9 cellular contexts compared by ENCODE assay signal in genomic region chr12:106309671-106310313, GRCh38. TPM values are rescaled to one million over a fixed set of nuclear protein-coding genes. Genes with fewer than 3 reads are reported as not detected.
DNase-seq lines count a peak whose midpoint lies in the region; ATAC-seq and TF ChIP-seq lines count a peak whose summit lies in the region.
"Had no signal": no experiment of that assay in that cellular context is flagged by ENCODE, and none has a peak within 500 bp of the region (broad histone marks: within the 10 kb centered on the region; RNA-seq: fewer than 3 reads in every experiment).

No MANE protein-coding gene starts in this region.

- H3K4me3 ChIP-seq in right atrium auricular region, result no peak overlapping the region
- H3K4me3 ChIP-seq in skeletal muscle tissue (ENCODE audit: low read length in 3 of 3), result peak overlapping the region in 2 of 3 donors; percentile 0 to 5
- H3K4me3 ChIP-seq: thoracic aorta had no signal

- peaks cover 69% of the 10 kb centered on the region for H3K4me1 Mint-ChIP-seq in activated naive CD8-positive, alpha-beta T cell treated with anti-CD3 and anti-CD28 coated beads for 36 hours

- H3K27ac Mint-ChIP-seq in activated naive CD8-positive, alpha-beta T cell treated with anti-CD3 and anti-CD28 coated beads for 36 hours, result peak overlapping the region; percentile 14

- H3K27me3 Mint-ChIP-seq in activated naive CD8-positive, alpha-beta T cell treated with anti-CD3 and anti-CD28 coated beads for 36 hours, result no peaks in the 10 kb centered on the region

- DNase-seq in GM03348 (ENCODE audit: low spot score) (peak; percentile 82), right atrium auricular region (ENCODE audit: low spot score) (no peak), NCI-H69 (lab: John Stamatoyannopoulos, UW) (no peak), NCI-H146 treated with DMSO at 0.1 percent for 48 hours (lab: John Stamatoyannopoulos, UW; ENCODE audit: unreplicated experiment) (no peak)
- DNase-seq in activated naive CD8-positive, alpha-beta T cell treated with anti-CD3 and anti-CD28 coated beads for 36 hours, result no peak
- DNase-seq: NCI-H1436 treated with DMSO at 0.1 percent for 48 hours had no signal

- H3K36me3 ChIP-seq in right atrium auricular region (peaks cover 16% of the 10 kb centered on the region), skeletal muscle tissue (ENCODE audit: control insufficient read depth in 3 of 3, insufficient read depth in 3 of 3, low read length in 3 of 3) (peaks cover 3 to 16% (median 10%) of the 10 kb centered on the region in 3 donors)

- H3K9me3 Mint-ChIP-seq in activated naive CD8-positive, alpha-beta T cell treated with anti-CD3 and anti-CD28 coated beads for 36 hours, result no peaks in the 10 kb centered on the region

- peaks cover 2% of the 10 kb centered on the region for H3K36me3 Mint-ChIP-seq in activated naive CD8-positive, alpha-beta T cell treated with anti-CD3 and anti-CD28 coated beads for 36 hours

- H3K4me3 Mint-ChIP-seq in activated naive CD8-positive, alpha-beta T cell treated with anti-CD3 and anti-CD28 coated beads for 36 hours, result no peak overlapping the region

- H3K27ac ChIP-seq in right atrium auricular region, result peak overlapping the region; percentile 61 to 71
- H3K27ac ChIP-seq in skeletal muscle tissue (ENCODE audit: low read depth, low read length), result peak overlapping the region; percentile 54
- H3K27ac ChIP-seq: thoracic aorta had no signal

- ATAC-seq in GM21576 (IDR thresholded peaks at IDR 0.05; ENCODE audit: unreplicated experiment), result no peak

- peaks cover 0 to 70% of the 10 kb centered on the region in 2 donors for H3K4me1 ChIP-seq in right atrium auricular region
- peaks cover 53 to 75% (median 68%) of the 10 kb centered on the region in 3 donors for H3K4me1 ChIP-seq in skeletal muscle tissue (ENCODE audit: control insufficient read depth in 3 of 3, insufficient read depth in 3 of 3, low read length in 3 of 3)

- H3K9me3 ChIP-seq in right atrium auricular region, result no peaks in the 10 kb centered on the region
- H3K9me3 ChIP-seq in skeletal muscle tissue (ENCODE audit: control insufficient read depth in 3 of 3, low read length in 3 of 3), result no peaks in the 10 kb centered on the region
- H3K9me3 ChIP-seq: thoracic aorta had no signal

- TF ChIP-seq CTCF in right atrium auricular region (IDR thresholded peaks at IDR 0.05), result no peak

- no peaks in the 10 kb centered on the region for H3K27me3 ChIP-seq in right atrium auricular region
- H3K27me3 ChIP-seq in skeletal muscle tissue (ENCODE audit: control insufficient read depth in 3 of 3, insufficient read depth in 3 of 3, low read length in 3 of 3), result no peaks in the 10 kb centered on the region

- H3K9ac ChIP-seq in skeletal muscle tissue (ENCODE audit: low read depth in 1 of 3, low read length in 3 of 3), result peak overlapping the region in 1 of 3 donors; percentile 26

RNA-seq across cellular contexts. Expression of gene TCP11L2, which starts 7.3 kb away (rescaled TPM):
- 1 to 10 TPM; 7.3 to 7.7 TPM for total RNA-seq in activated naive CD8-positive, alpha-beta T cell treated with anti-CD3 and anti-CD28 coated beads for 36 hours
- total RNA-seq in right atrium auricular region, result 10 to 100 TPM; 34.0 to 59.1 TPM
- 50.6 TPM for total RNA-seq in skeletal muscle tissue

RNA-seq across cellular contexts. Expression of gene POLR3B, which starts 47.8 kb away (rescaled TPM):
- total RNA-seq in activated naive CD8-positive, alpha-beta T cell treated with anti-CD3 and anti-CD28 coated beads for 36 hours, result 10 to 100 TPM; 13.7 to 14.2 TPM
- 10 to 100 TPM in 1 of 2 donors, 1 to 10 TPM in 1; 6.0 to 10.7 TPM for total RNA-seq in right atrium auricular region
- 15.1 TPM for total RNA-seq in skeletal muscle tissue

Comparison
In these comparisons a context has a peak if more than half of its experiments do, and no peak if none do; other contexts are left out.
1. H3K4me3 ChIP-seq: peak in skeletal muscle tissue (2 of 3); none in right atrium auricular region (0 of 2).